Comparison of ENCODE assay signal across 8 cellular contexts in the genomic region with DNA sequence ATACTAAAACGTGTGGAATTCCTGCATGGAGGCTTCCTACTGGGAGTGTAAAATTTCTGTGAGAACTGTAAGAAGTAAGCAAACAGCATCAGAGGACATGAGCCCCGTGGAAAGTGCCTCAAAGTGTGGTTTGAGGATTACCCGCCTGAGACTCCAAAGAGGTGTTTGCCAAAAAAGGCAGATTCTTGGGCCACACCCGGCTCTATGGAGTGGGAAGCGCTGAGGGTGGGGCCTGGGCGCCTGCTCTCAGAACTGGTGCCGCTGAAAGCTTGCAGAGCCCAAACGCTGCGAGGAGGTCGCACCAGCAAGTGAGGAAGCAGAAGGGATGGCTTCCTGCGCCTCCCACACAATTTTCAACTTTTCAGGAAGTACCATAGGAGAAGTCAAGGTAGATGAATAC. TPM values are rescaled to one million over a fixed set of nuclear protein-coding genes. Genes with fewer than 3 reads are reported as not detected.
DNase-seq lines count a peak whose midpoint lies in the region; ATAC-seq, FAIRE-seq and TF ChIP-seq lines count a peak whose summit lies in the region.

No MANE protein-coding gene starts in this region.

- no peak for FAIRE-seq in astrocyte (lab: Jason Lieb, UNC)

- H2AK5ac ChIP-seq in mesendoderm (ENCODE audit: low read length): no peak overlapping the region

- H3K36me3 Mint-ChIP-seq in astrocyte (ENCODE audit: low read depth, unreplicated experiment): no peaks in the 10 kb centered on the region

- H3K79me1 ChIP-seq in mesendoderm (ENCODE audit: low read length): no peaks in the 10 kb centered on the region

- H3K18ac ChIP-seq in mesendoderm (ENCODE audit: low read length): peak overlapping the region; percentile 24

- peaks cover 2% of the 10 kb centered on the region for H3K4me1 Mint-ChIP-seq in astrocyte (ENCODE audit: low read depth, unreplicated experiment)

- DNase-seq in Kasumi-1 (lab: John Stamatoyannopoulos, UW): peak; percentile 44 to 60
- DNase-seq in astrocyte (ENCODE audit: low read depth): no peak
- DNase-seq in mesendoderm: peak; percentile 93
- DNase-seq in epidermal melanocyte (ENCODE audit: insufficient read length, low spot score): no peak
- no peak for DNase-seq in NCI-H2171 (lab: John Stamatoyannopoulos, UW)

- ATAC-seq in GM19328 (IDR thresholded peaks at IDR 0.05; ENCODE audit: unreplicated experiment): no peak

- no CpG with 5 or more reads among the region's 11 CpGs for WGBS in mesendoderm (ENCODE audit: extremely low coverage, insufficient coverage, low lambda C conversion rate)
- WGBS in urinary bladder: 23% methylated on average over 11 of the region's 11 CpGs

- H3K27me3 ChIP-seq in ACC112 (ENCODE audit: insufficient read depth, low read length): no peaks in the 10 kb centered on the region
- H3K27me3 ChIP-seq in astrocyte (ENCODE audit: insufficient read depth, low read length): peaks cover 4% of the 10 kb centered on the region
- no peaks in the 10 kb centered on the region for H3K27me3 ChIP-seq in mesendoderm (ENCODE audit: insufficient read depth, low read length, poor library complexity)

- peaks cover 8% of the 10 kb centered on the region for H3K27me3 Mint-ChIP-seq in astrocyte (ENCODE audit: low read depth, unreplicated experiment)

- H3K36me3 ChIP-seq in ACC112 (ENCODE audit: insufficient read depth, low read length) (no peaks in the 10 kb centered on the region), astrocyte (ENCODE audit: insufficient read depth, low read length) (no peaks in the 10 kb centered on the region), mesendoderm (ENCODE audit: control insufficient read depth, insufficient read depth, low read length) (no peaks in the 10 kb centered on the region), urinary bladder (ENCODE audit: insufficient read depth) (no peaks in the 10 kb centered on the region)

- H3K4me2 ChIP-seq in astrocyte (ENCODE audit: low read length) (no peak overlapping the region), mesendoderm (ENCODE audit: low read length) (no peak overlapping the region)

- peaks cover 7% of the 10 kb centered on the region for H3K4me1 ChIP-seq in ACC112 (ENCODE audit: control insufficient read depth, insufficient read depth, low read length, unreplicated experiment)
- H3K4me1 ChIP-seq in astrocyte (ENCODE audit: insufficient read depth, low read length): peaks cover 3% of the 10 kb centered on the region
- peaks cover 23% of the 10 kb centered on the region for H3K4me1 ChIP-seq in mesendoderm (ENCODE audit: control insufficient read depth, low read depth, low read length)
- H3K4me1 ChIP-seq in urinary bladder (ENCODE audit: insufficient read depth): no peaks in the 10 kb centered on the region

- H3K79me2 ChIP-seq in ACC112 (ENCODE audit: control insufficient read depth, insufficient read depth, low read length, unreplicated experiment) (no peaks in the 10 kb centered on the region), astrocyte (ENCODE audit: insufficient read depth, low read length) (no peaks in the 10 kb centered on the region), mesendoderm (ENCODE audit: control insufficient read depth, insufficient read depth, low read length) (no peaks in the 10 kb centered on the region)

- no peak overlapping the region for H4K5ac ChIP-seq in mesendoderm (ENCODE audit: low read length)

- TF ChIP-seq CTCF in astrocyte (IDR thresholded peaks at IDR 0.05; ENCODE audit: insufficient read depth, low read depth, low read length): no peak

- no peak overlapping the region for H4K8ac ChIP-seq in mesendoderm (ENCODE audit: low read depth, low read length)

- H3K27ac ChIP-seq in ACC112 (ENCODE audit: low read depth, low read length): peak overlapping the region; percentile 36; the same call in 1 of the 2 replicates
- no peak overlapping the region for H3K27ac ChIP-seq in astrocyte (ENCODE audit: low read depth, low read length)
- peak overlapping the region; percentile 82 for H3K27ac ChIP-seq in mesendoderm (ENCODE audit: low read depth, low read length)
- peak overlapping the region; percentile 34 for H3K27ac ChIP-seq in urinary bladder (ENCODE audit: low read depth)

- H3K9ac ChIP-seq in astrocyte (ENCODE audit: low read length): no peak overlapping the region
- H3K9ac ChIP-seq in mesendoderm (ENCODE audit: low read length): peak overlapping the region; percentile 79

- no peaks in the 10 kb centered on the region for H3K9me3 ChIP-seq in astrocyte (ENCODE audit: insufficient read depth, low read depth, low read length)

- peak overlapping the region; percentile 69 for H3K27ac Mint-ChIP-seq in astrocyte (ENCODE audit: unreplicated experiment)

- no peak overlapping the region for H3K4me3 Mint-ChIP-seq in astrocyte (ENCODE audit: unreplicated experiment)

- peak overlapping the region; percentile 80 for H2BK15ac ChIP-seq in mesendoderm (replicated peaks; ENCODE audit: low read depth)

- no peak overlapping the region for H2BK5ac ChIP-seq in mesendoderm (ENCODE audit: low read length)

- no peak overlapping the region for H2BK120ac ChIP-seq in mesendoderm (ENCODE audit: low read depth, low read length)

- H3K4ac ChIP-seq in mesendoderm (ENCODE audit: low read depth, low read length): no peak overlapping the region

- H3K23ac ChIP-seq in mesendoderm (ENCODE audit: low read length): no peak overlapping the region

- peak overlapping the region; percentile 92 for H3K56ac ChIP-seq in mesendoderm (ENCODE audit: low read length)

- H3K9me3 Mint-ChIP-seq in astrocyte (ENCODE audit: unreplicated experiment): peaks cover 4% of the 10 kb centered on the region

- no peaks in the 10 kb centered on the region for H4K20me1 ChIP-seq in astrocyte (ENCODE audit: insufficient read depth, low read length)

- H3K4me3 ChIP-seq in ACC112 (ENCODE audit: low read depth, low read length) (no peak overlapping the region), astrocyte (ENCODE audit: insufficient read depth, low read depth, low read length) (no peak overlapping the region), mesendoderm (ENCODE audit: low read length) (no peak overlapping the region), urinary bladder (ENCODE audit: low read depth, low read length) (no peak overlapping the region)

- H2AFZ ChIP-seq in ACC112 (ENCODE audit: low read length, unreplicated experiment) (peak overlapping the region; percentile 96), astrocyte (ENCODE audit: low read depth, low read length) (peak overlapping the region; percentile 83)

RNA-seq across cellular contexts. Expression of a gene that starts 43.0 kb away (rescaled TPM):
- total RNA-seq in astrocyte (8.9 and 12.4 TPM in 2 replicates), urinary bladder (15.1 TPM)
- 12.9 TPM for polyA plus RNA-seq in mesendoderm (2013, experiment 1 of 2)
- polyA plus RNA-seq in mesendoderm (2013, experiment 2 of 2): 13.6 TPM
- 23.8 TPM for polyA plus RNA-seq in urinary bladder

Comparison
In these comparisons a context has a peak if more than half of its experiments do, and no peak if none do; other contexts are left out.
1. DNase-seq: peak in Kasumi-1 (2 of 2) and mesendoderm (single experiment); none in astrocyte (single experiment), epidermal melanocyte (single experiment) and NCI-H2171 (single experiment).